Comparison of ENCODE assay signal across 8 cellular contexts in the genomic region with DNA sequence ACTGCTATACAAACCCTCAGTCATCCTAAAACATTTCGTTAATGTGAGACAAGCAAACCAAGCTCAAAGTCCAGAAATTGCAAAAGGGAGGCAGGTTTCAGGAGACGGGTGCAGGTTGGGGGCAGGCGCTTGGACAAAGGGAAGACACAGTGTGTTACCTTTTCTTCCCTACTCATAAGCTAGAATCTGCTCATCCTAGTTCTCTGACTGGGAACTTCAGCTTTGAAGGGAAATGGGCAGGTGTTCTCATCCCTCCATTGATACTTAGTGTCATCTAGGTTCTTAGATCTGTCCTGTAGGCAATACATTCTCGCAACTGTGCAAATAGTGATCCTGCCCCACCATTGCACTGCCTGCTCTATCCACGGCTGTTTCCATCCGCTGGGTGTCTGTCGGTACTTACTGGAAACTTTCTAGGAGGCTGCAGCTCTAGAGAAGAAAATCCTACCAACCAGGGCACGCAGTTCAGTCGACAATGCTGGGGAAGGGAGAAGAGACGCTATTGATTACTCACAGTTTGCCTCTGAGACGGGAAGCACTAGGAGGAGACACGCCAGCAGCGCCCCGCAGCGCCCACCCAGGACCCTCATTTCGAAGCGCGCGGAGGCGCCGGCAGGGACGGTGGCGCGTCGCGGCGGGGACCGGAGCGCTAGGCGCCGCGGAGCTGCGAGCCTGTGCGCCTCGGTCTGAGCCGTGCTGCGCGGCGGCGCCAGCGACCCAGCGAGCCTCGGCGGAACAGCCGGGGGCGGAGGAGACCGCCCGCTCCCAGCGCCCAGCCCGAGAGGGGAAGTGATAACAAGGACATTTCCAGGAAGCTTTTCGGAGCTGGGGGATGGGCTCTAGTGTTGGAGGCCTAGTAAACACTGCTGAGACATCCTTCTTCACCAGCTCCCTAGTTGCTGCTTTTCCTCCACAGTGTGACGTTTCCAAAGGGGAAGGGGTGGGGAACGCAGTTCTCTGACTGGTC. TPM values are rescaled to one million over a fixed set of nuclear protein-coding genes. Genes with fewer than 3 reads are reported as not detected.
DNase-seq lines count a peak whose midpoint lies in the region; ATAC-seq and TF ChIP-seq lines count a peak whose summit lies in the region.

A gene (minus strand): TSS at position 737 of the 967 bp plus-strand sequence. CDS start 147 bp downstream, at position 590.

- peaks cover 0 to under 1% (median 0%) of the 10 kb centered on the region in 4 donors for H3K36me3 ChIP-seq in liver (ENCODE audit: control insufficient read depth in 4 of 4, insufficient read depth in 3 of 4, low read depth in 1 of 4, low read length in 3 of 4)

- H3K4me1 ChIP-seq in liver (ENCODE audit: control insufficient read depth in 4 of 4, insufficient read depth in 4 of 4, low read length in 3 of 4), result peaks cover 1 to 11% (median 3%) of the 10 kb centered on the region in 4 donors

- H3K4me1 Mint-ChIP-seq in activated CD4-positive, alpha-beta memory T cell treated with anti-CD3 and anti-CD28 coated beads for 36 hours (ENCODE audit: low read depth), result peaks cover 10% of the 10 kb centered on the region

- H3K9ac ChIP-seq in liver (ENCODE audit: low read depth in 1 of 2, low read length in 2 of 2), result peak within 1 kb of the TSS; percentile 86 to 88

- no peaks in the 10 kb centered on the region for H3K9me3 Mint-ChIP-seq in activated CD4-positive, alpha-beta memory T cell treated with anti-CD3 and anti-CD28 coated beads for 36 hours

- H3K36me3 Mint-ChIP-seq in activated CD4-positive, alpha-beta memory T cell treated with anti-CD3 and anti-CD28 coated beads for 36 hours, result no peaks in the 10 kb centered on the region

- H3K9me3 ChIP-seq in liver (ENCODE audit: control insufficient read depth in 4 of 4, low read length in 3 of 4), result no peaks in the 10 kb centered on the region

- CTCF ChIA-PET in activated CD4-positive, alpha-beta memory T cell treated with anti-CD3 and anti-CD28 coated beads for 36 hours (lab: Charles Lee), result interaction anchor here (0.8 to 2.1 kb wide), 4 partner anchors 34 to 96 kb away, joined by 3 to 6 read pairs (median 4); no protein-coding TSS in a partner anchor

- H3K27me3 ChIP-seq in liver (ENCODE audit: control insufficient read depth in 4 of 4, insufficient read depth in 4 of 4, low read length in 3 of 4), result no peaks in the 10 kb centered on the region

- H3K27ac Mint-ChIP-seq in activated CD4-positive, alpha-beta memory T cell treated with anti-CD3 and anti-CD28 coated beads for 36 hours, result peak within 1 kb of the TSS; percentile 70

- TF ChIP-seq RAD21 in liver (IDR thresholded peaks at IDR 0.05), result peak; percentile 41 to 55

- ATAC-seq in GM18873 (IDR thresholded peaks at IDR 0.05; ENCODE audit: low FRiP score, unreplicated experiment), result peak; percentile 58
- peak; percentile 82 for ATAC-seq in HG03139 (IDR thresholded peaks at IDR 0.05; ENCODE audit: unreplicated experiment)

- TF ChIP-seq CTCF in AG09319 (IDR thresholded peaks at IDR 0.05; ENCODE audit: low read depth, low read length) (no peak), liver (IDR thresholded peaks at IDR 0.05; ENCODE audit: low read depth, low read length, missing input control) (no peak)

- peak within 1 kb of the TSS; percentile 89 to 96 for H3K27ac ChIP-seq in liver (ENCODE audit: low read depth in 1 of 2, low read length in 2 of 2)

- peak within 1 kb of the TSS; percentile 75 for H3K4me3 Mint-ChIP-seq in activated CD4-positive, alpha-beta memory T cell treated with anti-CD3 and anti-CD28 coated beads for 36 hours

- under 1% methylated on average over 53 of the region's 53 CpGs for WGBS in liver

- peaks cover 11% of the 10 kb centered on the region for H3K27me3 Mint-ChIP-seq in activated CD4-positive, alpha-beta memory T cell treated with anti-CD3 and anti-CD28 coated beads for 36 hours

- POLR2A ChIA-PET in activated CD4-positive, alpha-beta memory T cell treated with anti-CD3 and anti-CD28 coated beads for 36 hours (lab: Charles Lee), result no interaction called here

- H3K4me3 ChIP-seq in liver (ENCODE audit: low read depth in 1 of 3, low read length in 3 of 3), result peak within 1 kb of the TSS; percentile 54 to 98 (median 92)

- DNase-seq in AG09319 (ENCODE audit: extremely low read depth, low read depth), result peak; percentile 62
- DNase-seq in NCI-H526 (lab: John Stamatoyannopoulos, UW), result peak; percentile 26 to 66
- DNase-seq in activated CD4-positive, alpha-beta memory T cell treated with anti-CD3 and anti-CD28 coated beads for 36 hours, result peak; percentile 74
- peak; percentile 11 for DNase-seq in effector CD4-positive, alpha-beta T cell
- peak; percentile 47 for DNase-seq in stimulated activated CD4-positive, alpha-beta T cell treated with anti-CD3 and anti-CD28 coated beads, Interleukin-2, amount 100 ng/mL, for 48 hours

- intact Hi-C loops in activated CD4-positive, alpha-beta memory T cell treated with anti-CD3 and anti-CD28 coated beads for 36 hours (cut with micrococcal nuclease), result loop anchor here (1.0 kb wide), 1 partner anchor 38 kb away; no protein-coding TSS in a partner anchor

TF ChIP-seq in liver, 16 proteins besides CTCF, POLR2A, EP300 and RAD21:
- TF ChIP-seq YY1 (IDR thresholded peaks at IDR 0.05) (peak; percentile 80), SP1 (IDR thresholded peaks at IDR 0.05) (peak; percentile 89), RXRA (IDR thresholded peaks at IDR 0.05) (peak; percentile 41 to 53), HNF4A (conservative IDR thresholded peaks at IDR 0.05) (peak; percentile 93 to 96), FOXA2 (IDR thresholded peaks at IDR 0.05) (no peak), HNF4G (IDR thresholded peaks at IDR 0.05) (peak; percentile 84), GABPA (IDR thresholded peaks at IDR 0.05 in 1 of 2, conservative IDR thresholded peaks at IDR 0.05 in 1 of 2) (peak in 1 of 2 donors; percentile 24), JUND (IDR thresholded peaks at IDR 0.05) (no peak), FOXA1 (IDR thresholded peaks at IDR 0.05) (no peak), NR2F2 (IDR thresholded peaks at IDR 0.05) (no peak), TAF1 (conservative IDR thresholded peaks at IDR 0.05) (peak; percentile 24), EGR1 (IDR thresholded peaks at IDR 0.05; ENCODE audit: low read depth in 2 of 2) (peak; percentile 39 to 89)
- TF ChIP-seq, protein P1, sequence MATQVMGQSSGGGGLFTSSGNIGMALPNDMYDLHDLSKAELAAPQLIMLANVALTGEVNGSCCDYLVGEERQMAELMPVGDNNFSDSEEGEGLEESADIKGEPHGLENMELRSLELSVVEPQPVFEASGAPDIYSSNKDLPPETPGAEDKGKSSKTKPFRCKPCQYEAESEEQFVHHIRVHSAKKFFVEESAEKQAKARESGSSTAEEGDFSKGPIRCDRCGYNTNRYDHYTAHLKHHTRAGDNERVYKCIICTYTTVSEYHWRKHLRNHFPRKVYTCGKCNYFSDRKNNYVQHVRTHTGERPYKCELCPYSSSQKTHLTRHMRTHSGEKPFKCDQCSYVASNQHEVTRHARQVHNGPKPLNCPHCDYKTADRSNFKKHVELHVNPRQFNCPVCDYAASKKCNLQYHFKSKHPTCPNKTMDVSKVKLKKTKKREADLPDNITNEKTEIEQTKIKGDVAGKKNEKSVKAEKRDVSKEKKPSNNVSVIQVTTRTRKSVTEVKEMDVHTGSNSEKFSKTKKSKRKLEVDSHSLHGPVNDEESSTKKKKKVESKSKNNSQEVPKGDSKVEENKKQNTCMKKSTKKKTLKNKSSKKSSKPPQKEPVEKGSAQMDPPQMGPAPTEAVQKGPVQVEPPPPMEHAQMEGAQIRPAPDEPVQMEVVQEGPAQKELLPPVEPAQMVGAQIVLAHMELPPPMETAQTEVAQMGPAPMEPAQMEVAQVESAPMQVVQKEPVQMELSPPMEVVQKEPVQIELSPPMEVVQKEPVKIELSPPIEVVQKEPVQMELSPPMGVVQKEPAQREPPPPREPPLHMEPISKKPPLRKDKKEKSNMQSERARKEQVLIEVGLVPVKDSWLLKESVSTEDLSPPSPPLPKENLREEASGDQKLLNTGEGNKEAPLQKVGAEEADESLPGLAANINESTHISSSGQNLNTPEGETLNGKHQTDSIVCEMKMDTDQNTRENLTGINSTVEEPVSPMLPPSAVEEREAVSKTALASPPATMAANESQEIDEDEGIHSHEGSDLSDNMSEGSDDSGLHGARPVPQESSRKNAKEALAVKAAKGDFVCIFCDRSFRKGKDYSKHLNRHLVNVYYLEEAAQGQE (IDR thresholded peaks at IDR 0.05), result peak; percentile 20
- TF ChIP-seq, protein P2, sequence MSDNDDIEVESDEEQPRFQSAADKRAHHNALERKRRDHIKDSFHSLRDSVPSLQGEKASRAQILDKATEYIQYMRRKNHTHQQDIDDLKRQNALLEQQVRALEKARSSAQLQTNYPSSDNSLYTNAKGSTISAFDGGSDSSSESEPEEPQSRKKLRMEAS (IDR thresholded peaks at IDR 0.05), result peak; percentile 73
- TF ChIP-seq, protein P3, sequence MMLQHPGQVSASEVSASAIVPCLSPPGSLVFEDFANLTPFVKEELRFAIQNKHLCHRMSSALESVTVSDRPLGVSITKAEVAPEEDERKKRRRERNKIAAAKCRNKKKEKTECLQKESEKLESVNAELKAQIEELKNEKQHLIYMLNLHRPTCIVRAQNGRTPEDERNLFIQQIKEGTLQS (IDR thresholded peaks at IDR 0.05), result peak; percentile 36
- TF ChIP-seq, protein P4, sequence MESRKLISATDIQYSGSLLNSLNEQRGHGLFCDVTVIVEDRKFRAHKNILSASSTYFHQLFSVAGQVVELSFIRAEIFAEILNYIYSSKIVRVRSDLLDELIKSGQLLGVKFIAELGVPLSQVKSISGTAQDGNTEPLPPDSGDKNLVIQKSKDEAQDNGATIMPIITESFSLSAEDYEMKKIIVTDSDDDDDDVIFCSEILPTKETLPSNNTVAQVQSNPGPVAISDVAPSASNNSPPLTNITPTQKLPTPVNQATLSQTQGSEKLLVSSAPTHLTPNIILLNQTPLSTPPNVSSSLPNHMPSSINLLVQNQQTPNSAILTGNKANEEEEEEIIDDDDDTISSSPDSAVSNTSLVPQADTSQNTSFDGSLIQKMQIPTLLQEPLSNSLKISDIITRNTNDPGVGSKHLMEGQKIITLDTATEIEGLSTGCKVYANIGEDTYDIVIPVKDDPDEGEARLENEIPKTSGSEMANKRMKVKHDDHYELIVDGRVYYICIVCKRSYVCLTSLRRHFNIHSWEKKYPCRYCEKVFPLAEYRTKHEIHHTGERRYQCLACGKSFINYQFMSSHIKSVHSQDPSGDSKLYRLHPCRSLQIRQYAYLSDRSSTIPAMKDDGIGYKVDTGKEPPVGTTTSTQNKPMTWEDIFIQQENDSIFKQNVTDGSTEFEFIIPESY (IDR thresholded peaks at IDR 0.05), result no peak

RNA-seq across cellular contexts. Expression of the gene that starts here (rescaled TPM):
- total RNA-seq in activated CD4-positive, alpha-beta memory T cell treated with anti-CD3 and anti-CD28 coated beads for 36 hours, result 1 to 10 TPM in 1 of 2 experiments, under 1 TPM in 1; 0.82 to 1.7 TPM
- total RNA-seq in liver, result 100 to 1,000 TPM; 123 to 252 TPM
- 100 to 1,000 TPM in 1 of 2 donors, 10 to 100 TPM in 1; 88.9 to 162 TPM for polyA plus RNA-seq in liver

Comparison
In these comparisons a context has a peak if more than half of its experiments do, and no peak if none do; other contexts are left out.
1. Peak in every context shown above with its lines: DNase-seq, ATAC-seq, H3K4me3 ChIP-seq and H3K27ac ChIP-seq.
2. RNA of the gene that starts here (total RNA-seq): 123 to 252 TPM in liver; 0.82 to 1.7 TPM in activated CD4-positive, alpha-beta memory T cell treated with anti-CD3 and anti-CD28 coated beads for 36 hours; every median in the first group is over 10 times any median in the second.
3. DNase-seq: peak in every context shown above with its lines; median percentile 74 in activated CD4-positive, alpha-beta memory T cell treated with anti-CD3 and anti-CD28 coated beads for 36 hours; 62 in AG09319; 47 in stimulated activated CD4-positive, alpha-beta T cell treated with anti-CD3 and anti-CD28 coated beads, Interleukin-2, amount 100 ng/mL, for 48 hours; 46 in NCI-H526; 11 in effector CD4-positive, alpha-beta T cell.